9 cellular contexts compared by ENCODE assay signal in the genomic region with DNA sequence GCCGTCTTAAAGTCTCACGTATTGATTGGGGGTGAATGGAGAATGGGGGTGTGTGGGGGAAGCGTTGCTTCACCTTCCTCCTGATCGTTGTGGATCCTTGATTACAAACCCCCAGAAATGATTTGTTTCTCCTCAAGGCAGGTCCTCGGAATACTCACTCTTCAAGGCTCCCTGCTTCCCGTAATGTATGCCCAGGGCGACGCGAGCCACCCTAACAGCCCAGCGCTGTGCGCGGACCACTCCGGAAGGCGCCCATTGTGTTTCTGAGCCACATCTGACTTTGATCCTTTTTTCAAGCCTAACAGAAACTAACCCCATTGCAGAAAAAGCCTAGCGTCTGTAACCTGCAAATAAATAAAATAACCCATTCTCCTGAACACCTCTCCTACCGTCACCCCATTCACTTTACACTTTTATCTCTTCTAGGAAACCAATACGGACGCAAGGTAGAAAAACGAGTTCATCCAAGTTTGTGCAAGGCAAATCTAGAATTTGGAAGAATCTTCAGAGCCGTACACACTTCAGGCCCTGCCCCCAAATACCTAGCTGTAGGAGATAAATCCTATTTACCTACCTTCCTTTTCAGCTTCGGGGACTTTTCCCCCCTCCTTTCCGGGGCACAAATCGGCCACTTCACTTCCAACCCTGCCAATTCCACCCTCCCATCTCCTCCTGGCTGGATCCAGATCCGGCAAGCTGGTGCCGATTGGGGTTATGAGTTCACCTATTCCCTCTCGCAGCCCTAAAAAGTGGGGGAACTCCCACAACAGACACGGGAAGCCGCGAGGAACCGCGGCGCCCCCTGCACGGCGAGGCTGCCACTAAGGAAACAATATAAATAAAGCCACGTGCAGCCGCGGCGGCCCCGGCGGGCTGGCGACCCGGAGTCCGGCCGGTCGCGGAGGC. TPM values are rescaled to one million over a fixed set of nuclear protein-coding genes. Genes with fewer than 3 reads are reported as not detected.
DNase-seq lines count a peak whose midpoint lies in the region; ATAC-seq, FAIRE-seq and TF ChIP-seq lines count a peak whose summit lies in the region.
"Had no signal": no experiment of that assay in that cellular context is flagged by ENCODE, and none has a peak within 500 bp of the region (broad histone marks: within the 10 kb centered on the region; RNA-seq: fewer than 3 reads in every experiment).

No MANE protein-coding gene starts in this region.

- FAIRE-seq in D721Med (lab: Jason Lieb, UNC) (no peak), astrocyte (lab: Jason Lieb, UNC) (no peak)
- FAIRE-seq: islet of Langerhans had no signal

- peak overlapping the region; percentile 86 for H2AFZ ChIP-seq in astrocyte (ENCODE audit: low read depth, low read length)

- WGBS in suprapubic skin = 8% methylated on average over 46 of the region's 46 CpGs

- H4K20me1 ChIP-seq in astrocyte (ENCODE audit: insufficient read depth, low read length) = no peaks in the 10 kb centered on the region

- H3K4me2 ChIP-seq in astrocyte (ENCODE audit: low read length) = peak overlapping the region; percentile 98

- no peaks in the 10 kb centered on the region for H3K36me3 Mint-ChIP-seq in astrocyte (ENCODE audit: low read depth, unreplicated experiment)

- H3K9me3 ChIP-seq in astrocyte (ENCODE audit: insufficient read depth, low read depth, low read length) (no peaks in the 10 kb centered on the region), suprapubic skin (no peaks in the 10 kb centered on the region)

- no peak for TF ChIP-seq EP300 in suprapubic skin (IDR thresholded peaks at IDR 0.05)

- peak; percentile 24 for TF ChIP-seq CTCF in D721Med (IDR thresholded peaks at IDR 0.05; ENCODE audit: insufficient read depth, missing control alignments)
- no peak for TF ChIP-seq CTCF in astrocyte (IDR thresholded peaks at IDR 0.05; ENCODE audit: insufficient read depth, low read depth, low read length)
- TF ChIP-seq CTCF in suprapubic skin (IDR thresholded peaks at IDR 0.05) = no peak

- peak overlapping the region; percentile 20 for H3K4me3 ChIP-seq in Jurkat, Clone E6-1 (ENCODE audit: low read length)
- peak overlapping the region; percentile 63 for H3K4me3 ChIP-seq in astrocyte (ENCODE audit: insufficient read depth, low read depth, low read length)
- peak overlapping the region; percentile 64 for H3K4me3 ChIP-seq in suprapubic skin

- peaks cover 12% of the 10 kb centered on the region for H3K4me1 Mint-ChIP-seq in astrocyte (ENCODE audit: low read depth, unreplicated experiment)

- no peaks in the 10 kb centered on the region for H3K4me1 ChIP-seq in astrocyte (ENCODE audit: insufficient read depth, low read length)
- H3K4me1 ChIP-seq in suprapubic skin = peaks cover 25% of the 10 kb centered on the region

- ATAC-seq in GM18870 (IDR thresholded peaks at IDR 0.05; ENCODE audit: unreplicated experiment) = no peak

- peak overlapping the region; percentile 63 for H3K9ac ChIP-seq in astrocyte (ENCODE audit: low read length)

- no peak for TF ChIP-seq POLR2A in suprapubic skin (IDR thresholded peaks at IDR 0.05)

- no peak overlapping the region for H3K27ac ChIP-seq in astrocyte (ENCODE audit: low read depth, low read length)
- no peak overlapping the region for H3K27ac ChIP-seq in suprapubic skin

- H3K36me3 ChIP-seq in astrocyte (ENCODE audit: insufficient read depth, low read length) (no peaks in the 10 kb centered on the region), suprapubic skin (no peaks in the 10 kb centered on the region)

- H3K27me3 ChIP-seq in astrocyte (ENCODE audit: insufficient read depth, low read length) (peaks cover 16% of the 10 kb centered on the region), suprapubic skin (peaks cover 56% of the 10 kb centered on the region)

- no peaks in the 10 kb centered on the region for H3K79me2 ChIP-seq in astrocyte (ENCODE audit: insufficient read depth, low read length)

- no peak overlapping the region for H3K27ac Mint-ChIP-seq in astrocyte (ENCODE audit: unreplicated experiment)

- H3K9me3 Mint-ChIP-seq in astrocyte (ENCODE audit: unreplicated experiment) = no peaks in the 10 kb centered on the region

- H3K4me3 Mint-ChIP-seq in astrocyte (ENCODE audit: unreplicated experiment) = no peak overlapping the region

- no peaks in the 10 kb centered on the region for H3K27me3 Mint-ChIP-seq in astrocyte (ENCODE audit: low read depth, unreplicated experiment)

- DNase-seq in D721Med (ENCODE audit: insufficient read length, low spot score) (no peak), astrocyte (ENCODE audit: low read depth) (no peak), iPS-NIHi7 (ENCODE audit: extremely low spot score) (peak; percentile 51), suprapubic skin (ENCODE audit: low spot score in 2 of 2) (no peak), NCI-H226 (no peak), NCI-H2029 (lab: John Stamatoyannopoulos, UW) (no peak)
- no peak for DNase-seq in Jurkat, Clone E6-1 (ENCODE audit: low read depth, low spot score)

RNA-seq across cellular contexts. Expression of gene PRTG, which starts 1.1 kb away (rescaled TPM):
- polyA plus RNA-seq in Jurkat, Clone E6-1 (2012; ENCODE audit: insufficient read depth, insufficient read length) = 0.73 TPM
- 13.6 and 39.4 TPM in 2 replicates for total RNA-seq in astrocyte
- total RNA-seq in suprapubic skin = under 1 TPM in 3 of 4 donors, not detected in 1; 0.08 to 0.49 (median 0.24) TPM
